In genomic region chr11:74929431-74930363, GRCh38 we compare ENCODE assay signal across 8 cellular contexts. TPM values are rescaled to one million over a fixed set of nuclear protein-coding genes. Genes with fewer than 3 reads are reported as not detected.
A peak's percentile ranks its signal among the peaks of the same experiment; 100 is the strongest.
DNase-seq lines count a peak whose midpoint lies in the region; ATAC-seq and TF ChIP-seq lines count a peak whose summit lies in the region.

No MANE protein-coding gene starts in this region.

- H3K27ac ChIP-seq in cardiac muscle cell, result no peak overlapping the region

- H3K9me3 ChIP-seq in cardiac muscle cell (ENCODE audit: low read depth), result no peaks in the 10 kb centered on the region

- H3K4me3 ChIP-seq in cardiac muscle cell, result no peak overlapping the region

- H3K36me3 ChIP-seq in cardiac muscle cell, result peaks cover 31% of the 10 kb centered on the region

- no peaks in the 10 kb centered on the region for H3K4me1 ChIP-seq in cardiac muscle cell (ENCODE audit: low read depth)

- ATAC-seq in GM21737 (IDR thresholded peaks at IDR 0.05; ENCODE audit: unreplicated experiment), result peak; percentile 73
- no peak for ATAC-seq in HG03045 (IDR thresholded peaks at IDR 0.05; ENCODE audit: unreplicated experiment)

- peak; percentile 84 for TF ChIP-seq CTCF in cardiac muscle cell (IDR thresholded peaks at IDR 0.05; ENCODE audit: low read depth, low read length)

- DNase-seq in COR-L47 (lab: John Stamatoyannopoulos, UW), result peak; percentile 86
- DNase-seq in NCI-H128 (lab: John Stamatoyannopoulos, UW; ENCODE audit: unreplicated experiment), result peak; percentile 66
- peak; percentile 27 for DNase-seq in SKM-1 (lab: John Stamatoyannopoulos, UW; ENCODE audit: unreplicated experiment)
- DNase-seq in activated naive CD8-positive, alpha-beta T cell treated with anti-CD3 and anti-CD28 coated beads, Interleukin-2, amount 50 U/mL, for 16 hours (ENCODE audit: low read depth, low spot score), result peak; percentile 46
- peak; percentile 93 to 95 for DNase-seq in cardiac muscle cell (ENCODE audit: low read depth in 1 of 2, low spot score in 1 of 2)
- DNase-seq in pulmonary artery endothelial cell (ENCODE audit: low read depth, low spot score), result peak; percentile 91

- no peaks in the 10 kb centered on the region for H3K27me3 ChIP-seq in cardiac muscle cell

RNA-seq across cellular contexts. Expression of gene XRRA1, which starts 19.2 kb away (rescaled TPM):
- total RNA-seq in cardiac muscle cell (15.2 and 35.9 TPM in 2 replicates), pulmonary artery endothelial cell (4.3 and 8.1 TPM in 2 replicates)
- polyA plus RNA-seq in cardiac muscle cell, result 16.0 and 20.2 TPM in 2 replicates

RNA-seq across cellular contexts. Expression of gene SPCS2, which starts 19.4 kb away (rescaled TPM):
- 38.1 and 48.5 TPM in 2 replicates for total RNA-seq in cardiac muscle cell
- 333 and 430 TPM in 2 replicates for polyA plus RNA-seq in cardiac muscle cell
- 16.4 and 43.1 TPM in 2 replicates for total RNA-seq in pulmonary artery endothelial cell

RNA-seq across cellular contexts. Expression of gene NEU3, which starts 59.0 kb away (rescaled TPM):
- total RNA-seq in cardiac muscle cell, result 9.7 and 14.3 TPM in 2 replicates
- 3.5 and 4.4 TPM in 2 replicates for polyA plus RNA-seq in cardiac muscle cell
- 5.2 and 6.9 TPM in 2 replicates for total RNA-seq in pulmonary artery endothelial cell

Comparison
In these comparisons a context has a peak if more than half of its experiments do, and no peak if none do; other contexts are left out.
1. DNase-seq: peak in every context shown above with its lines; median percentile 94 in cardiac muscle cell; 91 in pulmonary artery endothelial cell; 86 in COR-L47; 66 in NCI-H128; 46 in activated naive CD8-positive, alpha-beta T cell treated with anti-CD3 and anti-CD28 coated beads, Interleukin-2, amount 50 U/mL, for 16 hours; 27 in SKM-1.